20 cellular contexts compared by ENCODE assay signal in genomic region chr19:2353895-2354592, GRCh38. TPM values are rescaled to one million over a fixed set of nuclear protein-coding genes. Genes with fewer than 3 reads are reported as not detected.
DNase-seq lines count a peak whose midpoint lies in the region; ATAC-seq, FAIRE-seq and TF ChIP-seq lines count a peak whose summit lies in the region.
"Had no signal": no experiment of that assay in that cellular context is flagged by ENCODE, and none has a peak within 500 bp of the region (broad histone marks: within the 10 kb centered on the region; RNA-seq: fewer than 3 reads in every experiment).

No MANE protein-coding gene starts in this region.

- H3K27me3 ChIP-seq in H7 (ENCODE audit: control insufficient read depth, insufficient read depth, low read length) (peaks cover 1% of the 10 kb centered on the region; the same call in 1 of the 2 replicates), RWPE2 (ENCODE audit: insufficient read depth, poor library complexity, severe bottlenecking) (peaks cover 9% of the 10 kb centered on the region)

- no peaks in the 10 kb centered on the region; the same call in 1 of the 2 replicates for H3K36me3 ChIP-seq in H7 (replicated peaks; ENCODE audit: control insufficient read depth, insufficient read depth, low read length)
- H3K36me3 ChIP-seq in RWPE2 (ENCODE audit: low read depth), result no peaks in the 10 kb centered on the region
- peaks cover 0 to 8% of the 10 kb centered on the region in 2 donors for H3K36me3 ChIP-seq in kidney (ENCODE audit: control insufficient read depth in 1 of 2, insufficient read depth in 2 of 2, low read length in 2 of 2)

- intact Hi-C loops in kidney (cut with DNase I), result no loop called here

- DNase-seq in GM10266 (ENCODE audit: extremely low spot score), result no peak
- peak; percentile 67 for DNase-seq in H7
- peak; percentile 56 for DNase-seq in RWPE2 (ENCODE audit: low spot score)
- peak; percentile 70 for DNase-seq in kidney
- no peak for DNase-seq in activated CD4-positive, alpha-beta memory T cell treated with anti-CD3 and anti-CD28 coated beads, Interleukin-2, amount 10 ng/mL, durations not matched to agents 7 days and 5 days
- DNase-seq in NCI-H1105 treated with DMSO at 0.1 percent for 48 hours (lab: John Stamatoyannopoulos, UW), result no peak
- DNase-seq in COLO668 (lab: John Stamatoyannopoulos, UW; ENCODE audit: unreplicated experiment), result no peak
- DNase-seq: CD4-positive, alpha-beta T cell; DMS153; DMS79 treated with DMSO at 0.1 percent for 48 hours; GF-D8; GOT3; H9; Karpas-422; KBM-7 had no signal

- H3K4me1 ChIP-seq in RWPE2 (ENCODE audit: insufficient read depth, poor library complexity, severe bottlenecking) (no peaks in the 10 kb centered on the region), kidney (ENCODE audit: control insufficient read depth in 1 of 2, insufficient read depth in 1 of 2, low read depth in 1 of 2, low read length in 2 of 2) (no peaks in the 10 kb centered on the region)

- no peaks in the 10 kb centered on the region for H3K9me3 ChIP-seq in RWPE2 (ENCODE audit: severe bottlenecking)
- H3K9me3 ChIP-seq in kidney (ENCODE audit: control insufficient read depth in 1 of 2, low read length in 2 of 2), result no peaks in the 10 kb centered on the region

- H3K27ac ChIP-seq in RWPE2 (ENCODE audit: poor library complexity, severe bottlenecking) (no peak overlapping the region), kidney (ENCODE audit: low read depth in 2 of 2, low read length in 2 of 2) (no peak overlapping the region)
- H3K27ac ChIP-seq: C4-2B had no signal

- POLR2A ChIA-PET in activated CD4-positive, alpha-beta memory T cell treated with anti-CD3 and anti-CD28 coated beads, Interleukin-2, amount 10 ng/mL, durations not matched to agents 7 days and 5 days (lab: Charles Lee), result interaction anchor here (0.6 kb wide), 1 partner anchor 14 kb away, joined by 3 read pairs; no protein-coding TSS in a partner anchor

- no peaks in the 10 kb centered on the region for H3K4me1 Mint-ChIP-seq in activated CD4-positive, alpha-beta memory T cell treated with anti-CD3 and anti-CD28 coated beads, Interleukin-2, amount 10 ng/mL, durations not matched to agents 7 days and 5 days
- H3K4me1 Mint-ChIP-seq: H9 had no signal

- peaks cover under 1% of the 10 kb centered on the region for H3K27me3 Mint-ChIP-seq in activated CD4-positive, alpha-beta memory T cell treated with anti-CD3 and anti-CD28 coated beads, Interleukin-2, amount 10 ng/mL, durations not matched to agents 7 days and 5 days
- H3K27me3 Mint-ChIP-seq: CD4-positive, alpha-beta T cell had no signal

- no peak overlapping the region for H3K27ac Mint-ChIP-seq in activated CD4-positive, alpha-beta memory T cell treated with anti-CD3 and anti-CD28 coated beads, Interleukin-2, amount 10 ng/mL, durations not matched to agents 7 days and 5 days
- H3K27ac Mint-ChIP-seq: CD4-positive, alpha-beta T cell; H9 had no signal

- CTCF ChIA-PET in activated CD4-positive, alpha-beta memory T cell treated with anti-CD3 and anti-CD28 coated beads, Interleukin-2, amount 10 ng/mL, durations not matched to agents 7 days and 5 days (lab: Charles Lee), result no interaction called here

- no peak overlapping the region for H3K4me3 Mint-ChIP-seq in activated CD4-positive, alpha-beta memory T cell treated with anti-CD3 and anti-CD28 coated beads, Interleukin-2, amount 10 ng/mL, durations not matched to agents 7 days and 5 days
- H3K4me3 Mint-ChIP-seq: CD4-positive, alpha-beta T cell; H9 had no signal

- no peak for FAIRE-seq in kidney (lab: Jason Lieb, UNC)
- FAIRE-seq: GM12878 had no signal

- ATAC-seq in RWPE2 (ENCODE audit: low read depth) (no peak), HG02759 (IDR thresholded peaks at IDR 0.05; ENCODE audit: unreplicated experiment) (no peak)
- ATAC-seq: GM12878 had no signal

- H3K9ac ChIP-seq in kidney (ENCODE audit: low read length in 2 of 2), result no peak overlapping the region

- H3K9me3 Mint-ChIP-seq in activated CD4-positive, alpha-beta memory T cell treated with anti-CD3 and anti-CD28 coated beads, Interleukin-2, amount 10 ng/mL, durations not matched to agents 7 days and 5 days, result no peaks in the 10 kb centered on the region
- H3K9me3 Mint-ChIP-seq: CD4-positive, alpha-beta T cell; H9 had no signal

- peak; percentile 3 for TF ChIP-seq CTCF in GM10266 (IDR thresholded peaks at IDR 0.05; ENCODE audit: control insufficient read depth, insufficient read depth, low read depth, missing control alignments)
- no peak for TF ChIP-seq CTCF in RWPE2 (IDR thresholded peaks at IDR 0.05; ENCODE audit: poor library complexity, severe bottlenecking)
- TF ChIP-seq CTCF in kidney (IDR thresholded peaks at IDR 0.05; ENCODE audit: borderline replicate concordance, extremely low read depth, insufficient read depth), result no peak

- no peaks in the 10 kb centered on the region for H3K36me3 Mint-ChIP-seq in activated CD4-positive, alpha-beta memory T cell treated with anti-CD3 and anti-CD28 coated beads, Interleukin-2, amount 10 ng/mL, durations not matched to agents 7 days and 5 days (ENCODE audit: low read depth)

- H3K4me3 ChIP-seq in H7 (ENCODE audit: insufficient read depth, low read depth, low read length) (no peak overlapping the region), RWPE2 (ENCODE audit: severe bottlenecking) (no peak overlapping the region), kidney (ENCODE audit: low read length in 2 of 2) (no peak overlapping the region)
- H3K4me3 ChIP-seq: GM12878 had no signal

RNA-seq across cellular contexts. Expression of gene TMPRSS9, which starts 6.0 kb away (rescaled TPM):
- total RNA-seq in H7 (2014; rRNA removed; shearing (Covaris generic)), result 0.48 TPM in 1 of 2 replicates, not detected in the other
- not detected for total RNA-seq in kidney
- polyA plus RNA-seq in kidney (ENCODE audit: insufficient read depth, low read depth, low replicate concordance), result not detected
- total RNA-seq in activated CD4-positive, alpha-beta memory T cell treated with anti-CD3 and anti-CD28 coated beads, Interleukin-2, amount 10 ng/mL, durations not matched to agents 7 days and 5 days, result not detected
- total RNA-seq: A172; CD4-positive, alpha-beta T cell; GM12878 had no signal
- polyA plus RNA-seq: BJ had no signal

RNA-seq across cellular contexts. Expression of gene SPPL2B, which starts 25.6 kb away (rescaled TPM):
- total RNA-seq in H7 (2014; rRNA removed; shearing (Covaris generic)), result 65.9 and 75.3 TPM in 2 replicates
- 94.1 TPM for total RNA-seq in kidney
- 25.3 TPM for polyA plus RNA-seq in kidney (ENCODE audit: insufficient read depth, low read depth, low replicate concordance)
- 10 to 100 TPM; 58.9 to 68.2 TPM for total RNA-seq in activated CD4-positive, alpha-beta memory T cell treated with anti-CD3 and anti-CD28 coated beads, Interleukin-2, amount 10 ng/mL, durations not matched to agents 7 days and 5 days

RNA-seq across cellular contexts. Expression of gene LSM7, which starts 25.7 kb away (rescaled TPM):
- total RNA-seq in H7 (2014; rRNA removed; shearing (Covaris generic)), result 320 and 421 TPM in 2 replicates
- 54.0 TPM for total RNA-seq in kidney
- polyA plus RNA-seq in kidney (ENCODE audit: insufficient read depth, low read depth, low replicate concordance), result 160 TPM
- 100 to 1,000 TPM; 110 to 115 TPM for total RNA-seq in activated CD4-positive, alpha-beta memory T cell treated with anti-CD3 and anti-CD28 coated beads, Interleukin-2, amount 10 ng/mL, durations not matched to agents 7 days and 5 days

RNA-seq across cellular contexts. Expression of gene LINGO3, which starts 46.1 kb away (rescaled TPM):
- 1.1 and 2.7 TPM in 2 replicates for total RNA-seq in H7 (2014; rRNA removed; shearing (Covaris generic))
- total RNA-seq in kidney, result 0.09 TPM
- polyA plus RNA-seq in kidney (ENCODE audit: insufficient read depth, low read depth, low replicate concordance), result not detected
- under 1 TPM; 0.40 to 0.63 TPM for total RNA-seq in activated CD4-positive, alpha-beta memory T cell treated with anti-CD3 and anti-CD28 coated beads, Interleukin-2, amount 10 ng/mL, durations not matched to agents 7 days and 5 days
- total RNA-seq: A172 had no signal
- polyA plus RNA-seq: BJ had no signal

Comparison
In these comparisons a context has a peak if more than half of its experiments do, and no peak if none do; other contexts are left out.
1. DNase-seq: peak in H7 (single experiment), RWPE2 (single experiment) and kidney (single experiment); none in GM10266 (single experiment), activated CD4-positive, alpha-beta memory T cell treated with anti-CD3 and anti-CD28 coated beads, Interleukin-2, amount 10 ng/mL, durations not matched to agents 7 days and 5 days (single experiment), NCI-H1105 treated with DMSO at 0.1 percent for 48 hours (single experiment) and COLO668 (single experiment).